Comparison of ENCODE assay signal across 10 cellular contexts in the genomic region with DNA sequence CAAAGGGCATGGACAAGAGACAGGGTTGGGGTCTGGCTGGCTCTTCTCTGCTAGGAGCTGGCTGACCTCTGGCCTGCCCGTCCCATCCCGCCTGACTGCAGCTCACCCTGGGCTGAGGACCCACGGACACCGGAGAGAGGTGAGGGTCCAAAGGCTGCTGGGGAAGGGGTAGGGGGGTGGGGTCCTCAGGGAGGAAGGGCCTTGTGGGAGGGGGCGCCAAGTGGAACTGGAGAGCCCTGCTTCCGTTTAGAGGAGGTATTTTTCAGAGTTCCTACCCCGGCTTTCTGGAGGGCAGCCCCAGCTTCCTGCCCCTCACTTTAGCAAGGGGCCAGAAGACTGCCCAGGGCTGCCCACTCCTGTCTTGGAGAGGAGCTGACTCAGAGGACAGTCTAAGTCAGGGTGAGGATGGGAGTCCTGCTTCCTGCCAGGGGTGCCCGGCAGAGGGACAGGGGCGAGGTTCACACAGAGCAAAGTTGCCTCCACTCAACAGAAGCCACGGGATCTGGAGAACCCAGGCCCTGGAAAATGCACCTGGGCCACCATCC. TPM values are rescaled to one million over a fixed set of nuclear protein-coding genes. Genes with fewer than 3 reads are reported as not detected.
DNase-seq lines count a peak whose midpoint lies in the region; ATAC-seq, FAIRE-seq and TF ChIP-seq lines count a peak whose summit lies in the region.
"Had no signal": no experiment of that assay in that cellular context is flagged by ENCODE, and none has a peak within 500 bp of the region (broad histone marks: within the 10 kb centered on the region; RNA-seq: fewer than 3 reads in every experiment).

No MANE protein-coding gene starts in this region.

- peak overlapping the region; percentile 58 for H3K4me3 ChIP-seq in Karpas-422 (ENCODE audit: low read length)
- H3K4me3 ChIP-seq: colonic mucosa had no signal

- H3K9me2 ChIP-seq in Karpas-422 (replicated peaks; ENCODE audit: insufficient read depth, low read length): no peaks in the 10 kb centered on the region

- peak overlapping the region; percentile 92 for H3K27ac ChIP-seq in Karpas-422 (ENCODE audit: low read length)
- H3K27ac ChIP-seq: colonic mucosa had no signal

- peak overlapping the region; percentile 75 for H3K4me2 ChIP-seq in Karpas-422 (ENCODE audit: low read depth, low read length, poor library complexity, severe bottlenecking)

- H3K4me1 ChIP-seq in Karpas-422 (ENCODE audit: low read length): peaks cover 59% of the 10 kb centered on the region
- H3K4me1 ChIP-seq: colonic mucosa had no signal

- H4K20me1 ChIP-seq in Karpas-422 (ENCODE audit: insufficient read depth, low read depth, low read length): peaks cover 8% of the 10 kb centered on the region

- TF ChIP-seq CTCF in D721Med (IDR thresholded peaks at IDR 0.05; ENCODE audit: insufficient read depth, missing control alignments): no peak

- H3K9me3 ChIP-seq in Karpas-422 (ENCODE audit: low read length): no peaks in the 10 kb centered on the region
- H3K9me3 ChIP-seq: colonic mucosa had no signal

- ATAC-seq in GM21390 (IDR thresholded peaks at IDR 0.05; ENCODE audit: unreplicated experiment): peak; percentile 20

- DNase-seq in D721Med (ENCODE audit: insufficient read length, low spot score) (peak; percentile 16), Karpas-422 (no peak), islet precursor cell (peak; percentile 49), HT-29 (ENCODE audit: low spot score) (no peak), GM19239 (ENCODE audit: insufficient read length, low spot score) (no peak), GOT3 (lab: John Stamatoyannopoulos, UW) (no peak)
- DNase-seq in central memory CD4-positive, alpha-beta T cell: no peak

- FAIRE-seq in D721Med (lab: Jason Lieb, UNC) (no peak), GM19239 (lab: Jason Lieb, UNC) (no peak)

- H3K79me2 ChIP-seq in Karpas-422 (ENCODE audit: low read length): no peaks in the 10 kb centered on the region

- 0 out of 2 replicates have a peak, but pooled peaks cover under 1% of the 10 kb centered on the region for H3K36me3 ChIP-seq in Karpas-422 (ENCODE audit: insufficient read depth, low read length)
- H3K36me3 ChIP-seq: colonic mucosa had no signal

- peak overlapping the region; percentile 56 for H3K9ac ChIP-seq in Karpas-422 (ENCODE audit: low read length)

- H3K27me3 ChIP-seq in Karpas-422 (ENCODE audit: low read length): no peaks in the 10 kb centered on the region
- H3K27me3 ChIP-seq: colonic mucosa had no signal

- H2AFZ ChIP-seq in Karpas-422 (ENCODE audit: low read length): no peak overlapping the region

RNA-seq across cellular contexts. Expression of gene LARGE2, which starts 7.1 kb away (rescaled TPM):
- total RNA-seq in Karpas-422 (2014; rRNA removed; shearing (Covaris generic); ENCODE audit: low replicate concordance): 9.5 and 10.8 TPM in 2 replicates
- 2.6 and 4.5 TPM in 2 replicates for total RNA-seq in HT-29 (2014; rRNA removed; shearing (Covaris generic))
- total RNA-seq: lung microvascular endothelial cell had no signal

RNA-seq across cellular contexts. Expression of gene PEX16, which starts 11.9 kb away (rescaled TPM):
- total RNA-seq in Karpas-422 (2014; rRNA removed; shearing (Covaris generic); ENCODE audit: low replicate concordance): 83.3 and 89.3 TPM in 2 replicates
- total RNA-seq in HT-29 (2014; rRNA removed; shearing (Covaris generic)): 86.5 and 98.4 TPM in 2 replicates

RNA-seq across cellular contexts. Expression of gene FREY1, which starts 22.5 kb away (rescaled TPM):
- total RNA-seq in Karpas-422 (2014; rRNA removed; shearing (Covaris generic); ENCODE audit: low replicate concordance): 2.3 and 3.9 TPM in 2 replicates
- 0.31 and 1.7 TPM in 2 replicates for total RNA-seq in HT-29 (2014; rRNA removed; shearing (Covaris generic))

RNA-seq across cellular contexts. Expression of gene MAPK8IP1, which starts 44.1 kb away (rescaled TPM):
- 0.83 TPM in 1 of 2 replicates, not detected in the other for total RNA-seq in Karpas-422 (2014; rRNA removed; shearing (Covaris generic); ENCODE audit: low replicate concordance)
- total RNA-seq in HT-29 (2014; rRNA removed; shearing (Covaris generic)): 2.9 and 4.0 TPM in 2 replicates

Comparison
In these comparisons a context has a peak if more than half of its experiments do, and no peak if none do; other contexts are left out.
1. DNase-seq: peak in D721Med (single experiment) and islet precursor cell (single experiment); none in Karpas-422 (single experiment), central memory CD4-positive, alpha-beta T cell (single experiment), HT-29 (single experiment), GM19239 (single experiment) and GOT3 (single experiment).